Comparison of ENCODE assay signal across 21 cellular contexts in genomic region chr2:108958632-108959341, GRCh38. TPM values are rescaled to one million over a fixed set of nuclear protein-coding genes. Genes with fewer than 3 reads are reported as not detected.
DNase-seq lines count a peak whose midpoint lies in the region; ATAC-seq, FAIRE-seq and TF ChIP-seq lines count a peak whose summit lies in the region.
"Had no signal": no experiment of that assay in that cellular context is flagged by ENCODE, and none has a peak within 500 bp of the region (broad histone marks: within the 10 kb centered on the region; RNA-seq: fewer than 3 reads in every experiment).

No MANE protein-coding gene starts in this region.

- H3K9me3 Mint-ChIP-seq in CD8-positive, alpha-beta T cell: no peaks in the 10 kb centered on the region
- peaks cover 26% of the 10 kb centered on the region for H3K9me3 Mint-ChIP-seq in nephron progenitor cell
- H3K9me3 Mint-ChIP-seq: activated CD4-positive, alpha-beta memory T cell treated with anti-CD3 and anti-CD28 coated beads for 36 hours; activated naive CD4-positive, alpha-beta T cell treated with anti-CD3 and anti-CD28 coated beads, Interleukin-2, amount 50 U/mL, for 72 hours; HFFc6 had no signal

- no peak overlapping the region for H3K9ac ChIP-seq in HCT116 (ENCODE audit: low read length)
- H3K9ac ChIP-seq: SK-N-SH had no signal

- TF ChIP-seq RAD21 in HCT116 (IDR thresholded peaks at IDR 0.05; ENCODE audit: low read depth): no peak

- no peak for ATAC-seq in CD8-positive, alpha-beta T cell
- ATAC-seq in HCT116 (no peak), HG03108 (IDR thresholded peaks at IDR 0.05; ENCODE audit: unreplicated experiment) (no peak)
- ATAC-seq: body of pancreas, GM12878 had no signal

- peak overlapping the region; percentile 58 for H3K4me2 ChIP-seq in HCT116 (ENCODE audit: low read length)
- H3K4me2 ChIP-seq: SK-N-SH had no signal

- peak overlapping the region; percentile 92 for H3K27ac Mint-ChIP-seq in CD8-positive, alpha-beta T cell
- H3K27ac Mint-ChIP-seq in nephron progenitor cell: peak overlapping the region; percentile 85
- H3K27ac Mint-ChIP-seq: HFFc6 had no signal

- FAIRE-seq in GM12891 (lab: Jason Lieb, UNC): no peak
- FAIRE-seq: GM12878 had no signal

- no peak for TF ChIP-seq CTCF in CD8-positive, alpha-beta T cell (IDR thresholded peaks at IDR 0.05)
- TF ChIP-seq CTCF in HCT116 (IDR thresholded peaks at IDR 0.05 in 2 of 3, conservative IDR thresholded peaks at IDR 0.05 in 1 of 3; ENCODE audit: borderline replicate concordance in 1 of 3, insufficient read depth in 1 of 3, low read depth in 2 of 3, low read length in 2 of 3) (no peak), cardiac muscle cell (IDR thresholded peaks at IDR 0.05; ENCODE audit: low read depth, low read length) (no peak), nephron progenitor cell (IDR thresholded peaks at IDR 0.05) (no peak), GM10248 (IDR thresholded peaks at IDR 0.05; ENCODE audit: control extremely low read depth, extremely low read depth, low read depth, missing control alignments) (no peak)

- peaks cover 2% of the 10 kb centered on the region for H3K36me3 Mint-ChIP-seq in CD8-positive, alpha-beta T cell
- H3K36me3 Mint-ChIP-seq in nephron progenitor cell (ENCODE audit: low read depth): peaks cover 20% of the 10 kb centered on the region
- H3K36me3 Mint-ChIP-seq: activated CD4-positive, alpha-beta memory T cell treated with anti-CD3 and anti-CD28 coated beads for 36 hours; activated naive CD4-positive, alpha-beta T cell treated with anti-CD3 and anti-CD28 coated beads, Interleukin-2, amount 50 U/mL, for 72 hours had no signal

- RAD21 ChIA-PET in HCT116 (lab: Charles Lee; ENCODE audit: low non-redundant PET in 1 of 2, low total read pairs in 2 of 2, uncharacterized antibody in 2 of 2, unreplicated experiment in 2 of 2): no interaction called here

- POLR2A ChIA-PET in CD8-positive, alpha-beta T cell (lab: Charles Lee): interaction anchor here (0.6 to 2.4 kb wide), 5 partner anchors 10 to 73 kb away, joined by 3 to 7 read pairs (median 4); no protein-coding TSS in a partner anchor
- POLR2A ChIA-PET in HCT116 (lab: Charles Lee): no interaction called here
- POLR2A ChIA-PET in GM10248 (lab: Yijun Ruan, JAX): no interaction called here

- no peaks in the 10 kb centered on the region for H4K20me1 ChIP-seq in HCT116 (ENCODE audit: insufficient read depth)

- no peaks in the 10 kb centered on the region for H3K9me3 ChIP-seq in CD8-positive, alpha-beta T cell (ENCODE audit: low read length)
- H3K9me3 ChIP-seq in HCT116 (ENCODE audit: control insufficient read depth in 1 of 2, insufficient read depth in 1 of 2, low read depth in 1 of 2, low read length in 2 of 2): no peaks in the 10 kb centered on the region
- no peaks in the 10 kb centered on the region for H3K9me3 ChIP-seq in cardiac muscle cell (ENCODE audit: low read depth)
- H3K9me3 ChIP-seq: body of pancreas, SK-N-SH, thoracic aorta had no signal

- no peak for TF ChIP-seq POLR2A in HCT116 (IDR thresholded peaks at IDR 0.05; ENCODE audit: borderline replicate concordance, extremely low read depth, insufficient read depth, insufficient read length)
- no peak for TF ChIP-seq POLR2A in GM12891 (IDR thresholded peaks at IDR 0.05; ENCODE audit: low read depth, low read length)

- intact Hi-C loops in CD8-positive, alpha-beta T cell (cut with DNase I, micrococcal nuclease): no loop called here
- intact Hi-C loops in HCT116 (cut with micrococcal nuclease): no loop called here

- no peak overlapping the region for H2AFZ ChIP-seq in HCT116 (ENCODE audit: low read depth, low read length, poor library complexity, severe bottlenecking)

- no peaks in the 10 kb centered on the region for H3K36me3 ChIP-seq in CD8-positive, alpha-beta T cell (ENCODE audit: insufficient read depth, low read length)
- H3K36me3 ChIP-seq in HCT116 (ENCODE audit: control insufficient read depth in 1 of 2, insufficient read depth in 2 of 2, low read length in 2 of 2) (no peaks in the 10 kb centered on the region), cardiac muscle cell (no peaks in the 10 kb centered on the region)
- H3K36me3 ChIP-seq: thoracic aorta had no signal

- no peaks in the 10 kb centered on the region for H3K27me3 Mint-ChIP-seq in CD8-positive, alpha-beta T cell (ENCODE audit: low read depth)
- H3K27me3 Mint-ChIP-seq in nephron progenitor cell (ENCODE audit: low read depth, poor library complexity): peaks cover 7% of the 10 kb centered on the region
- H3K27me3 Mint-ChIP-seq: activated CD4-positive, alpha-beta memory T cell treated with anti-CD3 and anti-CD28 coated beads for 36 hours had no signal

- H3K27me3 ChIP-seq in CD8-positive, alpha-beta T cell (ENCODE audit: insufficient read depth, low read length): no peaks in the 10 kb centered on the region
- H3K27me3 ChIP-seq in HCT116 (ENCODE audit: insufficient read depth, low read length) (no peaks in the 10 kb centered on the region), cardiac muscle cell (no peaks in the 10 kb centered on the region)
- H3K27me3 ChIP-seq: body of pancreas had no signal

- no peaks in the 10 kb centered on the region for H3K9me2 ChIP-seq in HCT116 (ENCODE audit: insufficient read depth)
- H3K9me2 ChIP-seq: SK-N-SH had no signal

- peak overlapping the region; percentile 15 for H3K4me3 ChIP-seq in CD8-positive, alpha-beta T cell (ENCODE audit: low read depth, low read length)
- no peak overlapping the region for H3K4me3 ChIP-seq in HCT116 (replicated peaks in 1 of 2; ENCODE audit: low read depth in 1 of 2, low read length in 2 of 2)
- no peak overlapping the region for H3K4me3 ChIP-seq in cardiac muscle cell
- H3K4me3 ChIP-seq: body of pancreas, GM12878, thoracic aorta had no signal

- peaks cover 61% of the 10 kb centered on the region for H3K4me1 ChIP-seq in CD8-positive, alpha-beta T cell (ENCODE audit: insufficient read depth, low read length)
- H3K4me1 ChIP-seq in HCT116 (ENCODE audit: control insufficient read depth in 1 of 2, insufficient read depth in 2 of 2, low read length in 2 of 2): peaks cover 23 to 45% of the 10 kb centered on the region in 2 experiments
- H3K4me1 ChIP-seq in cardiac muscle cell (ENCODE audit: low read depth): peaks cover 25% of the 10 kb centered on the region

- no peak for DNase-seq in CD8-positive, alpha-beta T cell
- DNase-seq in HCT116 (ENCODE audit: low read depth, low spot score) (no peak), cardiac muscle cell (ENCODE audit: low read depth in 1 of 2, low spot score in 1 of 2) (peak in 1 of 2 donors; percentile 75), nephron progenitor cell (no peak), GM10248 (ENCODE audit: extremely low spot score) (no peak), GM12891 (ENCODE audit: insufficient read length, low spot score) (no peak)
- DNase-seq: activated CD4-positive, alpha-beta memory T cell treated with anti-CD3 and anti-CD28 coated beads for 36 hours; body of pancreas; HFFc6; NCI-H1694 treated with DMSO at 0.1 percent for 48 hours; NCI-H2171 treated with DMSO at 0.1 percent for 48 hours; NCI-H748 treated with DMSO at 0.1 percent for 48 hours; RPMI8226; SK-N-SH had no signal

- H3K79me2 ChIP-seq in HCT116 (ENCODE audit: insufficient read depth, low read length): no peaks in the 10 kb centered on the region

- no TSS peak for BruUV-seq in HCT116 (replicated peaks; lab: Mats Ljungman, UMichigan)

- H3K27ac ChIP-seq in CD8-positive, alpha-beta T cell (ENCODE audit: low read depth, low read length): no peak overlapping the region
- H3K27ac ChIP-seq in HCT116 (ENCODE audit: low read depth, low read length) (peak overlapping the region; percentile 5; the same call in 1 of the 2 replicates), cardiac muscle cell (peak overlapping the region; percentile 79)
- H3K27ac ChIP-seq: body of pancreas, thoracic aorta had no signal

- peak overlapping the region; percentile 69 for H3K4me3 Mint-ChIP-seq in CD8-positive, alpha-beta T cell
- no peak overlapping the region for H3K4me3 Mint-ChIP-seq in nephron progenitor cell
- H3K4me3 Mint-ChIP-seq: activated CD4-positive, alpha-beta memory T cell treated with anti-CD3 and anti-CD28 coated beads for 36 hours; HFFc6 had no signal

- CTCF ChIA-PET in CD8-positive, alpha-beta T cell (lab: Charles Lee): interaction anchor here (0.8 to 2.3 kb wide), 7 partner anchors 11 to 552 kb away, joined by 3 to 11 read pairs (median 4); partner anchors contain the start of gene EDAR
- CTCF ChIA-PET in HCT116 (lab: Charles Lee) (no interaction called here), GM10248 (lab: Yijun Ruan, JAX) (interaction anchor here (0.7 to 1.6 kb wide), 2 partner anchors 10 to 19 kb away, joined by 3 read pairs; no protein-coding TSS in a partner anchor)

- H3K4me1 Mint-ChIP-seq in CD8-positive, alpha-beta T cell (ENCODE audit: low read depth): peaks cover 65% of the 10 kb centered on the region
- peaks cover 69% of the 10 kb centered on the region for H3K4me1 Mint-ChIP-seq in nephron progenitor cell

TF ChIP-seq in HCT116, 20 proteins besides CTCF, POLR2A, EP300 and RAD21 (continues in another document):
- TF ChIP-seq ELF1 (IDR thresholded peaks at IDR 0.05; ENCODE audit: borderline replicate concordance, low read depth): no peak

TF ChIP-seq in GM12891, 5 proteins besides CTCF, POLR2A, EP300 and RAD21:
- TF ChIP-seq SPI1 (IDR thresholded peaks at IDR 0.05; ENCODE audit: low read depth, low read length) (no peak), POLR2AphosphoS5 (IDR thresholded peaks at IDR 0.05; ENCODE audit: low read depth, low read length) (no peak), PAX5 (IDR thresholded peaks at IDR 0.05; ENCODE audit: insufficient read depth, low read length, severe bottlenecking) (no peak), POU2F2 (IDR thresholded peaks at IDR 0.05; ENCODE audit: low read depth, low read length) (no peak), TAF1 (IDR thresholded peaks at IDR 0.05; ENCODE audit: low read depth, low read length) (no peak)
TF ChIP-seq in GM12891: peak in this region for 0.

RNA-seq across cellular contexts. Expression of gene EDAR, which starts 30.2 kb away (rescaled TPM):
- total RNA-seq in CD8-positive, alpha-beta T cell: 1 to 10 TPM; 1.6 to 2.0 TPM
- total RNA-seq in HCT116 (2021; ENCODE audit: unreplicated experiment) (0.15 TPM), cardiac muscle cell (not detected in 2 replicates)
- 0.12 and 0.14 TPM in 2 replicates for polyA plus RNA-seq in HCT116 (2012)
- not detected in 2 replicates for polyA plus RNA-seq in cardiac muscle cell
- not detected for polyA plus RNA-seq in GM12891 (2012; ENCODE audit: low read depth, missing spikeins)
- total RNA-seq: body of pancreas, fibroblast of lung, glomerular endothelial cell, GM12878, HFFc6, thoracic aorta had no signal
- polyA plus RNA-seq: fibroblast of lung, neural cell, SK-N-SH had no signal
